ENCODE assay signal across 15 cellular contexts in genomic region chr10:11658801-11659368, GRCh38. TPM values are rescaled to one million over a fixed set of nuclear protein-coding genes. Genes with fewer than 3 reads are reported as not detected.
DNase-seq lines count a peak whose midpoint lies in the region; ATAC-seq and TF ChIP-seq lines count a peak whose summit lies in the region.
"Had no signal": no experiment of that assay in that cellular context is flagged by ENCODE, and none has a peak within 500 bp of the region (broad histone marks: within the 10 kb centered on the region; RNA-seq: fewer than 3 reads in every experiment).

No MANE protein-coding gene starts in this region.

- no peak overlapping the region for H3K4me2 ChIP-seq in smooth muscle cell
- H3K4me2 ChIP-seq: PC-9 had no signal

- H3K4me3 ChIP-seq in GM12865 (ENCODE audit: low read depth, low read length) (no peak overlapping the region), RWPE2 (ENCODE audit: severe bottlenecking) (no peak overlapping the region), smooth muscle cell (no peak overlapping the region)
- H3K4me3 ChIP-seq: PC-9 had no signal

- H3K9me3 Mint-ChIP-seq in activated naive CD8-positive, alpha-beta T cell treated with anti-CD3 and anti-CD28 coated beads for 36 hours = no peaks in the 10 kb centered on the region

- peaks cover under 1% of the 10 kb centered on the region for H3K36me3 Mint-ChIP-seq in activated naive CD8-positive, alpha-beta T cell treated with anti-CD3 and anti-CD28 coated beads for 36 hours

- peaks cover 14% of the 10 kb centered on the region for H3K4me1 Mint-ChIP-seq in activated naive CD8-positive, alpha-beta T cell treated with anti-CD3 and anti-CD28 coated beads for 36 hours

- peak; percentile 27 for DNase-seq in GM12865 (ENCODE audit: low read depth)
- DNase-seq in RWPE2 (ENCODE audit: low spot score) = peak; percentile 11
- peak; percentile 39 for DNase-seq in islet precursor cell
- DNase-seq in smooth muscle cell (lab: John Stamatoyannopoulos, UW; ENCODE audit: unreplicated experiment) = no peak
- DNase-seq in NOMO-1 treated with DMSO at 0.1 percent for 48 hours (lab: John Stamatoyannopoulos, UW; ENCODE audit: unreplicated experiment) = no peak
- DNase-seq in activated naive CD8-positive, alpha-beta T cell treated with anti-CD3 and anti-CD28 coated beads for 36 hours = no peak
- DNase-seq: NCI-H1417; NCI-H2029; NCI-H2171 treated with DMSO at 0.1 percent for 48 hours; NCI-H446 treated with DMSO at 0.1 percent for 48 hours; NK-92 treated with Interleukin-12 subunit alpha and Interleukin-12 subunit beta, amount 100 ng/mL, for 24 hours had no signal

- WGBS in smooth muscle cell (ENCODE audit: low lambda C conversion rate) = 70% methylated on average over 9 of the region's 9 CpGs

- H2AFZ ChIP-seq in smooth muscle cell (ENCODE audit: low read depth) = no peak overlapping the region
- H2AFZ ChIP-seq: PC-9 had no signal

- no peaks in the 10 kb centered on the region for H3K4me1 ChIP-seq in RWPE2 (ENCODE audit: insufficient read depth, poor library complexity, severe bottlenecking)
- H3K4me1 ChIP-seq in smooth muscle cell (ENCODE audit: low read depth) = no peaks in the 10 kb centered on the region

- no peaks in the 10 kb centered on the region for H3K27me3 ChIP-seq in RWPE2 (ENCODE audit: insufficient read depth, poor library complexity, severe bottlenecking)
- H3K27me3 ChIP-seq in smooth muscle cell (ENCODE audit: low read depth) = no peaks in the 10 kb centered on the region

- no peaks in the 10 kb centered on the region for H3K27me3 Mint-ChIP-seq in activated naive CD8-positive, alpha-beta T cell treated with anti-CD3 and anti-CD28 coated beads for 36 hours

- H4K20me1 ChIP-seq in smooth muscle cell (ENCODE audit: low read depth) = no peaks in the 10 kb centered on the region

- no peaks in the 10 kb centered on the region for H3K79me2 ChIP-seq in smooth muscle cell (ENCODE audit: low read depth)

- H3K27ac ChIP-seq in RWPE2 (ENCODE audit: poor library complexity, severe bottlenecking) (no peak overlapping the region), smooth muscle cell (ENCODE audit: low read depth) (peak overlapping the region; percentile 28)
- H3K27ac ChIP-seq: C4-2B, HL-60, PC-9 had no signal

- no peaks in the 10 kb centered on the region for H3K9me3 ChIP-seq in RWPE2 (ENCODE audit: severe bottlenecking)
- H3K9me3 ChIP-seq in smooth muscle cell (replicated peaks; ENCODE audit: low read depth) = no peaks in the 10 kb centered on the region

- peak; percentile 21; the same call in 1 of the 3 replicates for ATAC-seq in RWPE2 (ENCODE audit: low read depth)
- ATAC-seq in GM21723 (IDR thresholded peaks at IDR 0.05; ENCODE audit: unreplicated experiment) = no peak

- TF ChIP-seq CTCF in GM12865 (IDR thresholded peaks at IDR 0.05; ENCODE audit: insufficient read depth, low read depth, low read length, missing control alignments) (no peak), RWPE2 (IDR thresholded peaks at IDR 0.05; ENCODE audit: poor library complexity, severe bottlenecking) (no peak), smooth muscle cell (IDR thresholded peaks at IDR 0.05; ENCODE audit: borderline replicate concordance, insufficient read depth, poor library complexity, severe bottlenecking) (no peak)

- no peak overlapping the region for H3K9ac ChIP-seq in smooth muscle cell (ENCODE audit: low read depth)

- no peak overlapping the region for H3K4me3 Mint-ChIP-seq in activated naive CD8-positive, alpha-beta T cell treated with anti-CD3 and anti-CD28 coated beads for 36 hours

- H3F3A ChIP-seq in smooth muscle cell (ENCODE audit: low read depth) = no peaks in the 10 kb centered on the region

- no peak overlapping the region for H3K27ac Mint-ChIP-seq in activated naive CD8-positive, alpha-beta T cell treated with anti-CD3 and anti-CD28 coated beads for 36 hours

- no peaks in the 10 kb centered on the region for H3K36me3 ChIP-seq in RWPE2 (ENCODE audit: low read depth)
- no peaks in the 10 kb centered on the region for H3K36me3 ChIP-seq in smooth muscle cell (ENCODE audit: low read depth)

RNA-seq across cellular contexts. Expression of gene USP6NL, which starts 47.4 kb away (rescaled TPM):
- total RNA-seq in smooth muscle cell = 32.8 and 34.0 TPM in 2 replicates
- polyA plus RNA-seq in smooth muscle cell = 12.0 and 16.1 TPM in 2 replicates
- 1 to 10 TPM; 5.5 to 5.6 TPM for total RNA-seq in activated naive CD8-positive, alpha-beta T cell treated with anti-CD3 and anti-CD28 coated beads for 36 hours

Comparison
In these comparisons a context has a peak if more than half of its experiments do, and no peak if none do; other contexts are left out.
1. DNase-seq: peak in GM12865 (single experiment), RWPE2 (single experiment) and islet precursor cell (single experiment); none in smooth muscle cell (single experiment), NOMO-1 treated with DMSO at 0.1 percent for 48 hours (single experiment) and activated naive CD8-positive, alpha-beta T cell treated with anti-CD3 and anti-CD28 coated beads for 36 hours (single experiment).